In the genomic region with DNA sequence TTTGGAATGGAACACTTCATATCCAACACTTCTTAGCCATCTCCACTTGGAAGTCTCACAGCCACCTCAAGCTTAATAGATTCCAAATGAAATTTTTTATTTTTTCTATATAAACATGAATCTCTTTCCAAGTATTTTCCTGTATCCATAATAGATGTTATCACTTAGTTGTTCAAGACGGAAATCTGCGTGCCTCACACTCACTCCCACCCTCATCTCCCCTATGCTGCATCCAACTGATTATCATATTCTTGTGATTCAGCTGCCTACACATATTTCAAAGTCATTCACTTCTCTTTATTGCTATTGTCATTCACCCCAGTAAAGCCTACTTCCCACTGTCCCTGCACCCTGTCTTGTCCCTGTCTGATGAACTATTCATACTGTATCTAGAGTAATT, we compare ENCODE assay signal across 3 cellular contexts.
"Had no signal": no experiment of that assay in that cellular context is flagged by ENCODE, and none has a peak within 500 bp of the region (broad histone marks: within the 10 kb centered on the region; RNA-seq: fewer than 3 reads in every experiment).

No MANE protein-coding gene starts in this region.

- H3K4me3 ChIP-seq: GM12878 had no signal

- DNase-seq: GDM1, GF-D8 had no signal
